ENCODE assay signal across 20 cellular contexts in the genomic region with DNA sequence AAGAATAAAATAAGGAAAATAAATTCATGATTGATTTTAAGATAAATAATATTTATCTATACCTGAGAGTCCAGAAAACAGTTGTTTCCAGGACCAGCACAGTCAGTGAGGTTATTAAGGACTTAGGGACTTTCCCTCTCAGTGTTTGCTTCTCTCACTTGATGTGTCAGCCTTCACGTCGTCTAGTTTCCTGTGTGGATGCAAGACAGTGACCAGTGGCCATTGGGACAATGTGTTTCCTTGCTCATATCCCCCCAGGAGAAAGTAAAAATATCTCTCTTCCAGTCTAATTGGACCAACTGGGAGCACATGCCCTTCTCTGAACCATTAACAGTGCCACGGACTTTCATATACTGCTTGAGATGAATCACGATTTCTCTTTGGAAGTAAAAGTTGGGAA.
"Had no signal": no experiment of that assay in that cellular context is flagged by ENCODE, and none has a peak within 500 bp of the region (broad histone marks: within the 10 kb centered on the region; RNA-seq: fewer than 3 reads in every experiment).

No MANE protein-coding gene starts in this region.

- ATAC-seq: Panc1, PC-3, SK-N-SH treated with all-trans-retinoic acid at 6 μM for 48 hours had no signal

- H3K36me3 ChIP-seq: MG63, SJCRH30 had no signal

- H3K27ac ChIP-seq: SJCRH30 had no signal

- H3K4me1 ChIP-seq: SJCRH30 had no signal

- H3K9me3 ChIP-seq: MG63, SJCRH30 had no signal

- H3K4me3 ChIP-seq: MG63, SJCRH30 had no signal

- DNase-seq: Karpas-422, KG1, MG63, NCI-H1092, NCI-H1105 treated with DMSO at 0.1 percent for 48 hours, NCI-H1417 treated with DMSO at 0.1 percent for 48 hours, NCI-H146, NCI-H1694 treated with DMSO at 0.1 percent for 48 hours, NCI-H1930, NCI-H2081, NCI-H2107, NCI-H2227 treated with DMSO at 0.1 percent for 48 hours, NCI-H524 treated with DMSO at 0.1 percent for 48 hours, NCI-H69, NCI-H774, PC-3, SHP77 treated with DMSO at 0.1 percent for 48 hours, SJCRH30 had no signal

- H3K27me3 ChIP-seq: MG63, SJCRH30 had no signal
